Comparison of ENCODE assay signal across 20 cellular contexts in genomic region chr21:42836402-42836666, GRCh38. TPM values are rescaled to one million over a fixed set of nuclear protein-coding genes. Genes with fewer than 3 reads are reported as not detected.
DNase-seq lines count a peak whose midpoint lies in the region; ATAC-seq, FAIRE-seq and TF ChIP-seq lines count a peak whose summit lies in the region.
"Had no signal": no experiment of that assay in that cellular context is flagged by ENCODE, and none has a peak within 500 bp of the region (broad histone marks: within the 10 kb centered on the region; RNA-seq: fewer than 3 reads in every experiment).

No MANE protein-coding gene starts in this region.

- peak overlapping the region; percentile 58 for H3K27ac Mint-ChIP-seq in activated T-cell treated with anti-CD3 and anti-CD28 coated beads, Interleukin-2, amount 50 U/mL, for 24 hours
- no peak overlapping the region for H3K27ac Mint-ChIP-seq in activated T-cell treated with anti-CD3 and anti-CD28 coated beads, Interleukin-2, amount 50 U/mL, for 72 hours
- no peak overlapping the region for H3K27ac Mint-ChIP-seq in endothelial cell (ENCODE audit: unreplicated experiment)

- FAIRE-seq in GM19239 (lab: Jason Lieb, UNC): no peak
- FAIRE-seq: GM12878 had no signal

- peaks cover 38% of the 10 kb centered on the region for H3K4me1 Mint-ChIP-seq in activated T-cell treated with anti-CD3 and anti-CD28 coated beads, Interleukin-2, amount 50 U/mL, for 24 hours (ENCODE audit: low read depth)
- H3K4me1 Mint-ChIP-seq in activated T-cell treated with anti-CD3 and anti-CD28 coated beads, Interleukin-2, amount 50 U/mL, for 72 hours (ENCODE audit: low read depth): peaks cover 27% of the 10 kb centered on the region
- peaks cover 16% of the 10 kb centered on the region for H3K4me1 Mint-ChIP-seq in endothelial cell (ENCODE audit: unreplicated experiment)

- peaks cover 45% of the 10 kb centered on the region for H3K36me3 Mint-ChIP-seq in activated T-cell treated with anti-CD3 and anti-CD28 coated beads, Interleukin-2, amount 50 U/mL, for 24 hours (ENCODE audit: low read depth)
- H3K36me3 Mint-ChIP-seq in activated T-cell treated with anti-CD3 and anti-CD28 coated beads, Interleukin-2, amount 50 U/mL, for 72 hours (ENCODE audit: insufficient read depth in 2 of 2): peaks cover 0 to 7% of the 10 kb centered on the region in 2 donors
- no peaks in the 10 kb centered on the region for H3K36me3 Mint-ChIP-seq in endothelial cell (ENCODE audit: low read depth, unreplicated experiment)

- DNase-seq in activated T-cell treated with anti-CD3 and anti-CD28 coated beads, Interleukin-2, amount 50 U/mL, for 24 hours: no peak
- DNase-seq in activated T-cell treated with anti-CD3 and anti-CD28 coated beads, Interleukin-2, amount 50 U/mL, for 72 hours: no peak
- no peak for DNase-seq in endothelial cell (ENCODE audit: low spot score)
- DNase-seq in posterior vena cava (ENCODE audit: low spot score): peak; percentile 40
- no peak for DNase-seq in SIG-M5 (lab: John Stamatoyannopoulos, UW)
- DNase-seq in putamen (ENCODE audit: low spot score): no peak
- DNase-seq in GM19239 (ENCODE audit: insufficient read length, low spot score): no peak
- DNase-seq: 8988T, ACHN, DMS53, KG1, MM.1S, NCI-H2029 treated with DMSO at 0.1 percent for 48 hours, NCI-H2227 treated with DMSO at 0.1 percent for 48 hours, NCI-H526 treated with DMSO at 0.1 percent for 48 hours, PC-9 had no signal

- no peak for ATAC-seq in activated T-cell treated with anti-CD3 and anti-CD28 coated beads, Interleukin-2, amount 50 U/mL, for 72 hours (replicated peaks in 1 of 2)
- ATAC-seq: GM12878, HCT116, Right ventricle myocardium inferior had no signal

- no peaks in the 10 kb centered on the region for H3K27me3 Mint-ChIP-seq in activated T-cell treated with anti-CD3 and anti-CD28 coated beads, Interleukin-2, amount 50 U/mL, for 24 hours
- no peaks in the 10 kb centered on the region for H3K27me3 Mint-ChIP-seq in activated T-cell treated with anti-CD3 and anti-CD28 coated beads, Interleukin-2, amount 50 U/mL, for 72 hours (ENCODE audit: low read depth)
- H3K27me3 Mint-ChIP-seq in endothelial cell (ENCODE audit: unreplicated experiment): peaks cover 9% of the 10 kb centered on the region

- no peak overlapping the region for H3K4me3 Mint-ChIP-seq in activated T-cell treated with anti-CD3 and anti-CD28 coated beads, Interleukin-2, amount 50 U/mL, for 24 hours
- H3K4me3 Mint-ChIP-seq in activated T-cell treated with anti-CD3 and anti-CD28 coated beads, Interleukin-2, amount 50 U/mL, for 72 hours: no peak overlapping the region
- H3K4me3 Mint-ChIP-seq in endothelial cell (ENCODE audit: unreplicated experiment): peak overlapping the region; percentile 0

- no peaks in the 10 kb centered on the region for H3K9me3 Mint-ChIP-seq in activated T-cell treated with anti-CD3 and anti-CD28 coated beads, Interleukin-2, amount 50 U/mL, for 24 hours
- no peaks in the 10 kb centered on the region for H3K9me3 Mint-ChIP-seq in activated T-cell treated with anti-CD3 and anti-CD28 coated beads, Interleukin-2, amount 50 U/mL, for 72 hours
- H3K9me3 Mint-ChIP-seq in endothelial cell (ENCODE audit: unreplicated experiment): no peaks in the 10 kb centered on the region

- TF ChIP-seq POLR2A in GM15510 (IDR thresholded peaks at IDR 0.05; ENCODE audit: borderline replicate concordance, extremely low read depth, insufficient read length): peak; percentile 5

- TF ChIP-seq CTCF in endothelial cell (IDR thresholded peaks at IDR 0.05; ENCODE audit: unreplicated experiment): no peak

- intact Hi-C loops in posterior vena cava (cut with DNase I): no loop called here

RNA-seq across cellular contexts. Expression of gene WDR4, which starts 43.0 kb away (rescaled TPM):
- 10 to 100 TPM; 17.1 to 18.9 TPM for total RNA-seq in activated T-cell treated with anti-CD3 and anti-CD28 coated beads, Interleukin-2, amount 50 U/mL, for 72 hours
- total RNA-seq in endothelial cell (ENCODE audit: unreplicated experiment) (14.3 TPM), posterior vena cava (10 to 100 TPM; 12.1 to 13.4 TPM)

RNA-seq across cellular contexts. Expression of gene NDUFV3, which starts 56.8 kb away (rescaled TPM):
- total RNA-seq in activated T-cell treated with anti-CD3 and anti-CD28 coated beads, Interleukin-2, amount 50 U/mL, for 72 hours: 10 to 100 TPM; 18.2 to 21.7 TPM
- total RNA-seq in endothelial cell (ENCODE audit: unreplicated experiment) (28.1 TPM), posterior vena cava (10 to 100 TPM; 26.1 to 39.0 TPM)
